18 cellular contexts compared by ENCODE assay signal in the genomic region with DNA sequence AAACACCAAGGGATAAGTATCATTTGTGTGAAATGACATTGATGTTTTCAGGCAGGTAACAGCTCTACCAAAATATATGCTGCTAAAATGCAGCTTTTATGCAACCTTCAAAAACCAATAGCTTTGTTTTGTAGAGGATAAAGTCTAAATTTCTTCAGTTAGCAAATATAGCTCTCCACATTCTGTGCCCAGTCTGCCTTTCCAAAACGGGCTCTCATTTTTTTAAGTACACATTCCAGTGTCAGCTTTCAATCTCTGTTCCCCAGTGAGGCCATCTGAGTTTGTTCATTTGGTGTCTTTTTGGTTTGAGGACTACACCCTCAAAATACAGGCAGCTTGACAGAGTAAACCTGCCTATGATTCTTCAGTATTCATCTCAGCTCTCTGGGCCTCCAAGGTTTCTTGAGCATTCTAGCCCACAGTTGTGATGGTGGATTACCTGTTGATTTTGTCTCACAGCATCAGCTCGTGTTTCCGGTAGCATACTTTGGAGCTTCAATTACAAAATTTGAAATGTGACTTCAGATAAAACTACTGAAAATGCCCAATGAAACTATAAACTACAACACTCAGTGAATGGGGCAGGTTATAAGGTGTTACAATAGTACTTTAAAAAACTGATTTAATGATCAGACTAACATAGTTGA. TPM values are rescaled to one million over a fixed set of nuclear protein-coding genes. Genes with fewer than 3 reads are reported as not detected.
DNase-seq lines count a peak whose midpoint lies in the region; ATAC-seq and TF ChIP-seq lines count a peak whose summit lies in the region.
"Had no signal": no experiment of that assay in that cellular context is flagged by ENCODE, and none has a peak within 500 bp of the region (broad histone marks: within the 10 kb centered on the region; RNA-seq: fewer than 3 reads in every experiment).

No MANE protein-coding gene starts in this region.

- H3K9me3 ChIP-seq in ascending aorta (no peaks in the 10 kb centered on the region), suprapubic skin (no peaks in the 10 kb centered on the region)
- H3K9me3 ChIP-seq: esophagus squamous epithelium, HAP-1, tibial nerve had no signal

- H2BK5ac ChIP-seq in mesendoderm (ENCODE audit: low read length) = no peak overlapping the region

- no peak overlapping the region for H2AK5ac ChIP-seq in mesendoderm (ENCODE audit: low read length)

- H3K4me3 Mint-ChIP-seq in activated naive CD4-positive, alpha-beta T cell treated with anti-CD3 and anti-CD28 coated beads, Interleukin-2, amount 50 U/mL, for 24 hours = no peak overlapping the region
- H3K4me3 Mint-ChIP-seq: activated CD8-positive, alpha-beta T cell treated with anti-CD3 and anti-CD28 coated beads, Interleukin-2, amount 10 ng/mL, durations not matched to agents 7 days and 5 days; activated T-helper 17 cell treated with anti-CD3 and anti-CD28 coated beads, Interleukin-2, amount 50 U/mL, for 72 hours had no signal

- intact Hi-C loops in ascending aorta (cut with DNase I) = no loop called here

- peak overlapping the region; percentile 80 for H3K18ac ChIP-seq in mesendoderm (ENCODE audit: low read length)

- H3K4me1 Mint-ChIP-seq in activated naive CD4-positive, alpha-beta T cell treated with anti-CD3 and anti-CD28 coated beads, Interleukin-2, amount 50 U/mL, for 24 hours = peaks cover 33% of the 10 kb centered on the region

- H3K36me3 ChIP-seq in ascending aorta (no peaks in the 10 kb centered on the region), mesendoderm (ENCODE audit: control insufficient read depth, insufficient read depth, low read length) (no peaks in the 10 kb centered on the region), suprapubic skin (no peaks in the 10 kb centered on the region)
- H3K36me3 ChIP-seq: esophagus squamous epithelium, HAP-1, tibial nerve had no signal

- H2BK120ac ChIP-seq in mesendoderm (ENCODE audit: low read depth, low read length) = peak overlapping the region; percentile 45

- no peak overlapping the region for H3K23ac ChIP-seq in mesendoderm (ENCODE audit: low read length)

- no peak overlapping the region for H3K56ac ChIP-seq in mesendoderm (ENCODE audit: low read length)

- H4K5ac ChIP-seq in mesendoderm (ENCODE audit: low read length) = no peak overlapping the region

- peaks cover 2% of the 10 kb centered on the region for H3K36me3 Mint-ChIP-seq in activated naive CD4-positive, alpha-beta T cell treated with anti-CD3 and anti-CD28 coated beads, Interleukin-2, amount 50 U/mL, for 24 hours
- H3K36me3 Mint-ChIP-seq in activated naive CD4-positive, alpha-beta T cell treated with anti-CD3 and anti-CD28 coated beads, Interleukin-2, amount 50 U/mL, for 72 hours = peaks cover 0 to 6% of the 10 kb centered on the region in 2 donors

- H3K27me3 ChIP-seq in ascending aorta = no peaks in the 10 kb centered on the region
- no peaks in the 10 kb centered on the region for H3K27me3 ChIP-seq in mesendoderm (ENCODE audit: insufficient read depth, low read length, poor library complexity)
- no peaks in the 10 kb centered on the region for H3K27me3 ChIP-seq in suprapubic skin
- H3K27me3 ChIP-seq: esophagus squamous epithelium, tibial nerve had no signal

- TF ChIP-seq EP300 in suprapubic skin (IDR thresholded peaks at IDR 0.05) = no peak

- H3K27me3 Mint-ChIP-seq in activated naive CD4-positive, alpha-beta T cell treated with anti-CD3 and anti-CD28 coated beads, Interleukin-2, amount 50 U/mL, for 24 hours = no peaks in the 10 kb centered on the region
- H3K27me3 Mint-ChIP-seq: activated T-helper 17 cell treated with anti-CD3 and anti-CD28 coated beads, Interleukin-2, amount 50 U/mL, for 72 hours had no signal

- WGBS in mesendoderm (ENCODE audit: extremely low coverage, insufficient coverage, low lambda C conversion rate) = no CpG with 5 or more reads among the region's 3 CpGs
- WGBS in suprapubic skin = 68% methylated on average over 3 of the region's 3 CpGs

- no peak for DNase-seq in activated naive CD4-positive, alpha-beta T cell treated with anti-CD3 and anti-CD28 coated beads, Interleukin-2, amount 50 U/mL, for 72 hours (ENCODE audit: low spot score in 2 of 2)
- no peak for DNase-seq in ascending aorta (ENCODE audit: low spot score in 2 of 2)
- no peak for DNase-seq in mesendoderm
- no peak for DNase-seq in suprapubic skin (ENCODE audit: low spot score in 2 of 2)
- DNase-seq in LoVo (ENCODE audit: low spot score) = no peak
- no peak for DNase-seq in activated naive CD4-positive, alpha-beta T cell treated with Interleukin-2 at 50 U/mL for 16 hours
- no peak for DNase-seq in dermis blood vessel endothelial cell
- DNase-seq: activated CD8-positive, alpha-beta T cell treated with anti-CD3 and anti-CD28 coated beads, Interleukin-2, amount 10 ng/mL, durations not matched to agents 7 days and 5 days; cortex of kidney; esophagus squamous epithelium; kidney; NCI-H2081 treated with DMSO at 0.1 percent for 48 hours; NCI-H774; SW 1271 had no signal

- H3K4me3 ChIP-seq in ascending aorta (no peak overlapping the region), mesendoderm (ENCODE audit: low read length) (no peak overlapping the region), suprapubic skin (no peak overlapping the region)
- H3K4me3 ChIP-seq: esophagus squamous epithelium, HAP-1, tibial nerve had no signal

- H3K27ac ChIP-seq in ascending aorta (peak overlapping the region; percentile 41 to 55), mesendoderm (ENCODE audit: low read depth, low read length) (no peak overlapping the region), suprapubic skin (peak overlapping the region; percentile 17)
- H3K27ac ChIP-seq: esophagus squamous epithelium had no signal

- no peak for ATAC-seq in activated naive CD4-positive, alpha-beta T cell treated with anti-CD3 and anti-CD28 coated beads, Interleukin-2, amount 50 U/mL, for 72 hours
- ATAC-seq: activated CD8-positive, alpha-beta T cell treated with anti-CD3 and anti-CD28 coated beads, Interleukin-2, amount 10 ng/mL, durations not matched to agents 7 days and 5 days; activated T-helper 17 cell treated with anti-CD3 and anti-CD28 coated beads, Interleukin-2, amount 50 U/mL, for 72 hours had no signal

- H3K4me2 ChIP-seq in mesendoderm (ENCODE audit: low read length) = no peak overlapping the region

- TF ChIP-seq POLR2A in suprapubic skin (IDR thresholded peaks at IDR 0.05) = no peak

- peak overlapping the region; percentile 46 for H3K27ac Mint-ChIP-seq in activated naive CD4-positive, alpha-beta T cell treated with anti-CD3 and anti-CD28 coated beads, Interleukin-2, amount 50 U/mL, for 24 hours
- no peak overlapping the region for H3K27ac Mint-ChIP-seq in activated naive CD4-positive, alpha-beta T cell treated with anti-CD3 and anti-CD28 coated beads, Interleukin-2, amount 50 U/mL, for 72 hours
- H3K27ac Mint-ChIP-seq: activated CD8-positive, alpha-beta T cell treated with anti-CD3 and anti-CD28 coated beads, Interleukin-2, amount 10 ng/mL, durations not matched to agents 7 days and 5 days; activated T-helper 17 cell treated with anti-CD3 and anti-CD28 coated beads, Interleukin-2, amount 50 U/mL, for 72 hours had no signal

- H3K9me3 Mint-ChIP-seq in activated naive CD4-positive, alpha-beta T cell treated with anti-CD3 and anti-CD28 coated beads, Interleukin-2, amount 50 U/mL, for 24 hours = peaks cover under 1% of the 10 kb centered on the region
- no peaks in the 10 kb centered on the region for H3K9me3 Mint-ChIP-seq in activated naive CD4-positive, alpha-beta T cell treated with anti-CD3 and anti-CD28 coated beads, Interleukin-2, amount 50 U/mL, for 72 hours
- H3K9me3 Mint-ChIP-seq: activated T-helper 17 cell treated with anti-CD3 and anti-CD28 coated beads, Interleukin-2, amount 50 U/mL, for 72 hours had no signal

- H4K8ac ChIP-seq in mesendoderm (ENCODE audit: low read depth, low read length) = no peak overlapping the region

- H2BK15ac ChIP-seq in mesendoderm (replicated peaks; ENCODE audit: low read depth) = no peak overlapping the region

- peaks cover 2% of the 10 kb centered on the region for H3K79me1 ChIP-seq in mesendoderm (ENCODE audit: low read length)

- H3K4ac ChIP-seq in mesendoderm (ENCODE audit: low read depth, low read length) = no peak overlapping the region

- no peak overlapping the region for H3K9ac ChIP-seq in mesendoderm (ENCODE audit: low read length)

- H3K79me2 ChIP-seq in mesendoderm (ENCODE audit: control insufficient read depth, insufficient read depth, low read length) = no peaks in the 10 kb centered on the region

- peaks cover 6 to 12% of the 10 kb centered on the region in 2 donors for H3K4me1 ChIP-seq in ascending aorta
- no peaks in the 10 kb centered on the region for H3K4me1 ChIP-seq in mesendoderm (ENCODE audit: control insufficient read depth, low read depth, low read length)
- peaks cover 54% of the 10 kb centered on the region for H3K4me1 ChIP-seq in suprapubic skin
- H3K4me1 ChIP-seq: HAP-1 had no signal

- TF ChIP-seq CTCF in ascending aorta (IDR thresholded peaks at IDR 0.05) = no peak
- no peak for TF ChIP-seq CTCF in suprapubic skin (IDR thresholded peaks at IDR 0.05)

RNA-seq across cellular contexts. Expression of a gene that starts 55.7 kb away (rescaled TPM):
- 10 to 100 TPM; 39.5 to 43.6 TPM for total RNA-seq in activated naive CD4-positive, alpha-beta T cell treated with anti-CD3 and anti-CD28 coated beads, Interleukin-2, amount 50 U/mL, for 72 hours
- 18.4 TPM for total RNA-seq in ascending aorta
- 12.1 TPM for polyA plus RNA-seq in mesendoderm (2013, experiment 1 of 2)
- polyA plus RNA-seq in mesendoderm (2013, experiment 2 of 2) = 11.5 TPM
- 10 to 100 TPM; 50.4 to 68.8 (median 56.5) TPM for total RNA-seq in suprapubic skin
- total RNA-seq in dermis blood vessel endothelial cell = 19.7 and 21.4 TPM in 2 replicates
